Comparison of ENCODE assay signal across 18 cellular contexts in genomic region chr15:49238342-49238741, GRCh38.
DNase-seq lines count a peak whose midpoint lies in the region; FAIRE-seq and TF ChIP-seq lines count a peak whose summit lies in the region.
"Had no signal": no experiment of that assay in that cellular context is flagged by ENCODE, and none has a peak within 500 bp of the region (broad histone marks: within the 10 kb centered on the region; RNA-seq: fewer than 3 reads in every experiment).

No MANE protein-coding gene starts in this region.

- H3K4me1 Mint-ChIP-seq in osteocyte (ENCODE audit: unreplicated experiment) (peaks cover 10% of the 10 kb centered on the region), CD14-positive monocyte (peaks cover 12% of the 10 kb centered on the region)

- H3K27ac Mint-ChIP-seq in osteocyte (ENCODE audit: unreplicated experiment) (peak overlapping the region; percentile 0), CD14-positive monocyte (no peak overlapping the region)
- H3K27ac Mint-ChIP-seq: activated CD4-positive, alpha-beta T cell treated with anti-CD3 and anti-CD28 coated beads, Interleukin-2, amount 10 ng/mL, durations not matched to agents 24 days and 14 days; natural killer cell treated with Interleukin-12 subunit alpha and Interleukin-12 subunit beta and Interleukin-15 and Interleukin-18, amount 100 ng/mL, for 72 hours had no signal

- no peak for TF ChIP-seq CTCF in BE2C (IDR thresholded peaks at IDR 0.05; ENCODE audit: low read depth, low read length)
- TF ChIP-seq CTCF in fibroblast of lung (conservative IDR thresholded peaks at IDR 0.05 in 1 of 2, IDR thresholded peaks at IDR 0.05 in 1 of 2; ENCODE audit: low read depth in 1 of 2, low read length in 2 of 2) = no peak
- no peak for TF ChIP-seq CTCF in osteocyte (IDR thresholded peaks at IDR 0.05)
- TF ChIP-seq CTCF in CD14-positive monocyte (IDR thresholded peaks at IDR 0.05) = no peak

- H3K9ac ChIP-seq in fibroblast of lung (ENCODE audit: insufficient read depth, low read length) = no peak overlapping the region
- H3K9ac ChIP-seq: BLaER1, KMS-11 had no signal

- no peaks in the 10 kb centered on the region for H3K79me2 ChIP-seq in fibroblast of lung (ENCODE audit: control insufficient read depth, insufficient read depth, low read length)

- no peaks in the 10 kb centered on the region for H4K20me1 ChIP-seq in fibroblast of lung (ENCODE audit: control insufficient read depth, extremely low read depth, insufficient read depth, low read length)
- H4K20me1 ChIP-seq: BLaER1 had no signal

- peak overlapping the region; percentile 5 for H3K27ac ChIP-seq in fibroblast of lung (ENCODE audit: insufficient read depth, low read length)
- H3K27ac ChIP-seq: BLaER1, KMS-11 had no signal

- intact Hi-C loops in CD14-positive monocyte (cut with micrococcal nuclease) = loop anchor here (10.0 kb wide), 1 partner anchor 906 kb away; no protein-coding TSS in a partner anchor

- H3K36me3 Mint-ChIP-seq in osteocyte (ENCODE audit: unreplicated experiment) = peaks cover 1% of the 10 kb centered on the region
- peaks cover 21 to 24% of the 10 kb centered on the region in 2 donors for H3K36me3 Mint-ChIP-seq in CD14-positive monocyte

- H3K4me3 ChIP-seq in BE2C (ENCODE audit: low read depth, low read length) (no peak overlapping the region), fibroblast of lung (replicated peaks in 1 of 4; ENCODE audit: control extremely low read depth in 1 of 4, insufficient read depth in 1 of 4, low read depth in 3 of 4, low read length in 4 of 4) (no peak overlapping the region)
- H3K4me3 ChIP-seq: BLaER1 had no signal

- H3K27me3 Mint-ChIP-seq in osteocyte (ENCODE audit: unreplicated experiment) (no peaks in the 10 kb centered on the region), CD14-positive monocyte (ENCODE audit: low read depth in 3 of 3) (no peaks in the 10 kb centered on the region)
- H3K27me3 Mint-ChIP-seq: activated CD4-positive, alpha-beta T cell treated with anti-CD3 and anti-CD28 coated beads, Interleukin-2, amount 10 ng/mL, durations not matched to agents 24 days and 14 days; central memory CD8-positive, alpha-beta T cell; natural killer cell treated with Interleukin-12 subunit alpha and Interleukin-12 subunit beta and Interleukin-15 and Interleukin-18, amount 100 ng/mL, for 72 hours had no signal

- H3K27me3 ChIP-seq in BE2C = no peaks in the 10 kb centered on the region
- H3K27me3 ChIP-seq in fibroblast of lung (ENCODE audit: control insufficient read depth, insufficient read depth, low read length) = no peaks in the 10 kb centered on the region
- H3K27me3 ChIP-seq: BLaER1 had no signal

- no peak overlapping the region for H3K4me3 Mint-ChIP-seq in osteocyte (ENCODE audit: unreplicated experiment)
- no peak overlapping the region for H3K4me3 Mint-ChIP-seq in CD14-positive monocyte
- H3K4me3 Mint-ChIP-seq: activated CD4-positive, alpha-beta T cell treated with anti-CD3 and anti-CD28 coated beads, Interleukin-2, amount 10 ng/mL, durations not matched to agents 24 days and 14 days; central memory CD8-positive, alpha-beta T cell; natural killer cell treated with Interleukin-12 subunit alpha and Interleukin-12 subunit beta and Interleukin-15 and Interleukin-18, amount 100 ng/mL, for 72 hours had no signal

- H3K4me2 ChIP-seq in fibroblast of lung (ENCODE audit: extremely low read depth, insufficient read depth, low read length) = no peak overlapping the region
- H3K4me2 ChIP-seq: BLaER1, KMS-11 had no signal

- H3K9me3 Mint-ChIP-seq in osteocyte (ENCODE audit: unreplicated experiment) = no peaks in the 10 kb centered on the region
- peaks cover 0 to 6% (median 2%) of the 10 kb centered on the region in 7 donors for H3K9me3 Mint-ChIP-seq in CD14-positive monocyte
- H3K9me3 Mint-ChIP-seq: activated CD4-positive, alpha-beta T cell treated with anti-CD3 and anti-CD28 coated beads, Interleukin-2, amount 10 ng/mL, durations not matched to agents 24 days and 14 days; central memory CD8-positive, alpha-beta T cell; natural killer cell treated with Interleukin-12 subunit alpha and Interleukin-12 subunit beta and Interleukin-15 and Interleukin-18, amount 100 ng/mL, for 72 hours had no signal

- H3K9me3 ChIP-seq in BE2C (no peaks in the 10 kb centered on the region), fibroblast of lung (ENCODE audit: control insufficient read depth, insufficient read depth, low read depth, low read length) (no peaks in the 10 kb centered on the region)

- H3K4me1 ChIP-seq in BE2C (peaks cover 50% of the 10 kb centered on the region), fibroblast of lung (ENCODE audit: control insufficient read depth, extremely low read depth, insufficient read depth, low read length) (peaks cover 18% of the 10 kb centered on the region)

- H3K36me3 ChIP-seq in BE2C (no peaks in the 10 kb centered on the region), fibroblast of lung (ENCODE audit: control insufficient read depth, insufficient read depth, low read length) (no peaks in the 10 kb centered on the region)

- no peak overlapping the region for H2AFZ ChIP-seq in fibroblast of lung (ENCODE audit: low read length)

- DNase-seq in BE2C = peak; percentile 68
- peak; percentile 6 for DNase-seq in NCI-H69 (lab: John Stamatoyannopoulos, UW)
- DNase-seq in fibroblast of lung (ENCODE audit: low read depth in 2 of 2) = peak; percentile 85 to 97
- DNase-seq in osteocyte (ENCODE audit: extremely low spot score, unreplicated experiment) = no peak
- no peak for DNase-seq in CD14-positive monocyte (ENCODE audit: low spot score)
- no peak for DNase-seq in HTR-8/SVneo (ENCODE audit: insufficient read length, low spot score)
- DNase-seq in A172 (ENCODE audit: low spot score) = no peak
- no peak for DNase-seq in NCI-H524 treated with DMSO at 0.1 percent for 48 hours (lab: John Stamatoyannopoulos, UW)
- DNase-seq: activated CD4-positive, alpha-beta T cell treated with anti-CD3 and anti-CD28 coated beads, Interleukin-2, amount 10 ng/mL, durations not matched to agents 24 days and 14 days; activated effector memory CD4-positive, alpha-beta T cell treated with anti-CD3 and anti-CD28 coated beads, Interleukin-2, amount 50 U/mL, for 16 hours; kidney; NCI-H2029; stimulated activated CD4-positive, alpha-beta T cell treated with anti-CD3 and anti-CD28 coated beads, Interleukin-12 subunit alpha, Interleukin-12 subunit beta, amount 100 ng/mL, for 4 hours had no signal

- FAIRE-seq in HTR-8/SVneo (lab: Jason Lieb, UNC) = no peak
- FAIRE-seq: G401.6, kidney had no signal

Comparison
In these comparisons a context has a peak if more than half of its experiments do, and no peak if none do; other contexts are left out.
1. DNase-seq: peak in BE2C (single experiment), NCI-H69 (single experiment) and fibroblast of lung (2 of 2); none in osteocyte (single experiment), CD14-positive monocyte (single experiment), HTR-8/SVneo (single experiment), A172 (single experiment) and NCI-H524 treated with DMSO at 0.1 percent for 48 hours (single experiment).